In genomic region chr12:62813031-62813829, GRCh38 we compare ENCODE assay signal across 8 cellular contexts.
DNase-seq lines count a peak whose midpoint lies in the region; ATAC-seq and TF ChIP-seq lines count a peak whose summit lies in the region.

No MANE protein-coding gene starts in this region.

- TF ChIP-seq POLR2A in lower leg skin (IDR thresholded peaks at IDR 0.05): no peak

- DNase-seq in AG08396 (ENCODE audit: low spot score): peak; percentile 69
- DNase-seq in HT1080 (ENCODE audit: low read depth): peak; percentile 57
- DNase-seq in UCSD-AML1 (lab: John Stamatoyannopoulos, UW; ENCODE audit: unreplicated experiment): peak; percentile 60
- peak; percentile 68 for DNase-seq in dedifferentiated amniotic fluid mesenchymal stem cell (ENCODE audit: extremely low spot score)
- peak; percentile 43 to 92 for DNase-seq in lower leg skin (ENCODE audit: low spot score in 2 of 2)
- DNase-seq in stimulated activated CD8-positive, alpha-beta memory T cell treated with anti-CD3 and anti-CD28 coated beads, Interleukin-12 subunit alpha, Interleukin-12 subunit beta, amount 100 ng/mL, for 1 hour (ENCODE audit: low read depth): peak; percentile 16
- no peak for DNase-seq in DMS153 treated with DMSO at 0.1 percent for 48 hours (lab: John Stamatoyannopoulos, UW; ENCODE audit: unreplicated experiment)

- intact Hi-C loops in lower leg skin (cut with DNase I; ENCODE audit: low total_unique reads): no loop called here

- peak; percentile 33 for ATAC-seq in GM18520 (IDR thresholded peaks at IDR 0.05; ENCODE audit: unreplicated experiment)

- 9 to 10% methylated on average over 18 of the region's 18 CpGs for WGBS in lower leg skin, 2 donors

- no peak for TF ChIP-seq CTCF in lower leg skin (IDR thresholded peaks at IDR 0.05)

- H3K4me3 ChIP-seq in lower leg skin (ENCODE audit: low read depth, poor library complexity, severe bottlenecking): no peak overlapping the region
